In genomic region chr5:96087939-96088338, GRCh38 we compare ENCODE assay signal across 17 cellular contexts.
"Had no signal": no experiment of that assay in that cellular context is flagged by ENCODE, and none has a peak within 500 bp of the region (broad histone marks: within the 10 kb centered on the region; RNA-seq: fewer than 3 reads in every experiment).

No MANE protein-coding gene starts in this region.

- H3K4me3 Mint-ChIP-seq: activated CD4-positive, alpha-beta memory T cell treated with anti-CD3 and anti-CD28 coated beads for 36 hours; activated CD4-positive, alpha-beta T cell treated with anti-CD3 and anti-CD28 coated beads for 36 hours; activated CD8-positive, alpha-beta memory T cell treated with anti-CD3 and anti-CD28 coated beads, Interleukin-2, amount 10 ng/mL, durations not matched to agents 7 days and 5 days; naive thymus-derived CD4-positive, alpha-beta T cell; stimulated activated naive B cell treated with anti-CD40 and anti-IgM and Interleukin-4, amounts not matched to agents 10 μg/mL and 1 μg/mL and 100 μg/mL, for 72 hours had no signal

- H3K9me3 ChIP-seq: gastroesophageal sphincter, mucosa of descending colon, right atrium auricular region, tibial nerve, uterus had no signal

- H3K9me3 Mint-ChIP-seq: activated CD4-positive, alpha-beta memory T cell treated with anti-CD3 and anti-CD28 coated beads for 36 hours; activated T-helper 2 cell treated with anti-CD3 and anti-CD28 coated beads, Interferon-gamma antibody, Interleukin-2, Interleukin-4, amounts not matched to agents 10 μg/mL and 5 μg/mL and 100 μg/mL, durations not matched to agents 14 hours and 24 hours and 36 hours; stimulated activated naive B cell treated with anti-CD40 and anti-IgM and Interleukin-4, amounts not matched to agents 10 μg/mL and 1 μg/mL and 100 μg/mL, for 72 hours had no signal

- H3K36me3 Mint-ChIP-seq: activated CD4-positive, alpha-beta memory T cell treated with anti-CD3 and anti-CD28 coated beads for 36 hours; stimulated activated naive B cell treated with anti-CD40 and anti-IgM and Interleukin-4, amounts not matched to agents 10 μg/mL and 1 μg/mL and 100 μg/mL, for 72 hours had no signal

- H3K27ac ChIP-seq: cardiac muscle cell, right atrium auricular region, tibial nerve, uterus had no signal

- H3K36me3 ChIP-seq: cardiac muscle cell, gastroesophageal sphincter, right atrium auricular region, tibial nerve, uterus had no signal

- H3K4me1 ChIP-seq: gastroesophageal sphincter, right atrium auricular region, tibial nerve, uterus had no signal

- H3K27me3 Mint-ChIP-seq: activated CD8-positive, alpha-beta memory T cell treated with anti-CD3 and anti-CD28 coated beads, Interleukin-2, amount 10 ng/mL, durations not matched to agents 7 days and 5 days had no signal

- H3K27ac Mint-ChIP-seq: activated CD4-positive, alpha-beta memory T cell treated with anti-CD3 and anti-CD28 coated beads for 36 hours; activated CD4-positive, alpha-beta T cell treated with anti-CD3 and anti-CD28 coated beads for 36 hours; activated CD8-positive, alpha-beta memory T cell treated with anti-CD3 and anti-CD28 coated beads, Interleukin-2, amount 10 ng/mL, durations not matched to agents 7 days and 5 days; activated T-helper 2 cell treated with anti-CD3 and anti-CD28 coated beads, Interferon-gamma antibody, Interleukin-2, Interleukin-4, amounts not matched to agents 10 μg/mL and 5 μg/mL and 100 μg/mL, durations not matched to agents 14 hours and 24 hours and 36 hours; stimulated activated naive B cell treated with anti-CD40 and anti-IgM and Interleukin-4, amounts not matched to agents 10 μg/mL and 1 μg/mL and 100 μg/mL, for 72 hours had no signal

- H3K27me3 ChIP-seq: cardiac muscle cell, gastroesophageal sphincter, right atrium auricular region, tibial nerve, uterus had no signal

- H3K4me3 ChIP-seq: cardiac muscle cell, gastroesophageal sphincter, mucosa of descending colon, right atrium auricular region, tibial nerve, uterus had no signal

- DNase-seq: activated CD4-positive, alpha-beta memory T cell treated with anti-CD3 and anti-CD28 coated beads for 36 hours; activated CD4-positive, alpha-beta T cell treated with anti-CD3 and anti-CD28 coated beads for 36 hours; activated CD8-positive, alpha-beta memory T cell treated with anti-CD3 and anti-CD28 coated beads, Interleukin-2, amount 10 ng/mL, durations not matched to agents 7 days and 5 days; activated naive CD4-positive, alpha-beta T cell treated with anti-CD3 and anti-CD28 coated beads, Interleukin-2, amount 50 U/mL, for 16 hours; activated T-cell treated with anti-CD3 and anti-CD28 coated beads, Interleukin-2, amount 50 U/mL, for 1 hour; erythroblast; islet precursor cell; mucosa of descending colon; naive thymus-derived CD4-positive, alpha-beta T cell; stimulated activated CD4-positive, alpha-beta T cell treated with anti-CD3 and anti-CD28 coated beads, Interleukin-2, amount 100 ng/mL, for 48 hours; stimulated activated naive B cell treated with anti-CD40 and anti-IgM and Interleukin-4, amounts not matched to agents 10 μg/mL and 1 μg/mL and 100 μg/mL, for 72 hours; uterus had no signal
